ENCODE assay signal across 32 cellular contexts in genomic region chr17:51815097-51815496, GRCh38.
"Had no signal": no experiment of that assay in that cellular context is flagged by ENCODE, and none has a peak within 500 bp of the region (broad histone marks: within the 10 kb centered on the region; RNA-seq: fewer than 3 reads in every experiment).

No MANE protein-coding gene starts in this region.

- H3K27ac Mint-ChIP-seq: activated CD4-positive, alpha-beta T cell treated with anti-CD3 and anti-CD28 coated beads for 36 hours; activated CD4-positive, alpha-beta T cell treated with anti-CD3 and anti-CD28 coated beads, Interleukin-2, amount 10 ng/mL, durations not matched to agents 7 days and 5 days; activated CD8-positive, alpha-beta T cell treated with anti-CD3 and anti-CD28 coated beads, Interleukin-2, amount 10 ng/mL, durations not matched to agents 7 days and 5 days; activated naive CD4-positive, alpha-beta T cell treated with anti-CD3 and anti-CD28 coated beads, Interleukin-2, amount 50 U/mL, for 24 hours; activated naive CD8-positive, alpha-beta T cell treated with anti-CD3 and anti-CD28 coated beads, Interleukin-2, amount 10 ng/mL, durations not matched to agents 7 days and 5 days; activated T-cell treated with anti-CD3 and anti-CD28 coated beads, Interleukin-2, amount 50 U/mL, for 24 hours; activated T-helper 2 cell treated with anti-CD3 and anti-CD28 coated beads, Interferon-gamma antibody, Interleukin-2, Interleukin-4, amounts not matched to agents 10 μg/mL and 5 μg/mL and 100 μg/mL, durations not matched to agents 14 hours and 24 hours and 36 hours; T-helper 1 cell treated with Interleukin-12 subunit alpha and Interleukin-12 subunit beta and Interleukin-4 antibody, amounts not matched to agents 30 μg/mL and 1 μg/mL, for 36 hours; T-helper 2 cell treated with Interferon-gamma antibody and Interleukin-4, amounts not matched to agents 5 μg/mL and 100 μg/mL, for 36 hours; WTC11 had no signal

- H3K9me2 ChIP-seq: SK-N-SH had no signal

- H3K9me3 Mint-ChIP-seq: activated CD4-positive, alpha-beta T cell treated with anti-CD3 and anti-CD28 coated beads, Interleukin-2, amount 10 ng/mL, durations not matched to agents 7 days and 5 days; activated naive CD4-positive, alpha-beta T cell treated with anti-CD3 and anti-CD28 coated beads, Interleukin-2, amount 50 U/mL, for 24 hours; activated naive CD8-positive, alpha-beta T cell treated with anti-CD3 and anti-CD28 coated beads, Interleukin-2, amount 10 ng/mL, durations not matched to agents 7 days and 5 days; activated T-cell treated with anti-CD3 and anti-CD28 coated beads, Interleukin-2, amount 50 U/mL, for 24 hours; activated T-helper 2 cell treated with anti-CD3 and anti-CD28 coated beads, Interferon-gamma antibody, Interleukin-2, Interleukin-4, amounts not matched to agents 10 μg/mL and 5 μg/mL and 100 μg/mL, durations not matched to agents 14 hours and 24 hours and 36 hours; T-helper 1 cell treated with Interleukin-12 subunit alpha and Interleukin-12 subunit beta and Interleukin-4 antibody, amounts not matched to agents 30 μg/mL and 1 μg/mL, for 36 hours; T-helper 2 cell treated with Interferon-gamma antibody and Interleukin-4, amounts not matched to agents 5 μg/mL and 100 μg/mL, for 36 hours had no signal

- H3K27ac ChIP-seq: ascending aorta, breast epithelium, Peyer's patch, SJSA1 had no signal

- H3K4me2 ChIP-seq: SK-N-SH had no signal

- H3K27me3 Mint-ChIP-seq: activated naive CD8-positive, alpha-beta T cell treated with anti-CD3 and anti-CD28 coated beads, Interleukin-2, amount 10 ng/mL, durations not matched to agents 7 days and 5 days had no signal

- H3K27me3 ChIP-seq: ascending aorta, breast epithelium, Peyer's patch, SJSA1 had no signal

- H3K4me1 ChIP-seq: ascending aorta, breast epithelium, Peyer's patch, SJSA1 had no signal

- ATAC-seq: activated CD4-positive, alpha-beta T cell treated with anti-CD3 and anti-CD28 coated beads for 36 hours; activated CD4-positive, CD25-positive, alpha-beta regulatory T cell treated with anti-CD3 and anti-CD28 coated beads, Interleukin-2, amount 50 U/mL, for 24 hours; activated CD8-positive, alpha-beta T cell treated with anti-CD3 and anti-CD28 coated beads, Interleukin-2, amount 10 ng/mL, durations not matched to agents 7 days and 5 days; WTC11 had no signal

- H3K9me3 ChIP-seq: ascending aorta, breast epithelium, Peyer's patch, SJSA1, SK-N-SH had no signal

- DNase-seq: activated CD4-positive, alpha-beta T cell treated with anti-CD3 and anti-CD28 coated beads for 36 hours; activated CD4-positive, alpha-beta T cell treated with anti-CD3 and anti-CD28 coated beads, Interleukin-2, amount 10 ng/mL, durations not matched to agents 7 days and 5 days; activated CD4-positive, alpha-beta T cell treated with anti-CD3 and anti-CD28 coated beads, Interleukin-2, amount 50 U/mL, for 48 hours; activated CD8-positive, alpha-beta T cell treated with anti-CD3 and anti-CD28 coated beads, Interleukin-2, amount 10 ng/mL, durations not matched to agents 7 days and 5 days; activated gamma-delta T cell; activated naive CD4-positive, alpha-beta T cell treated with Interleukin-2 at 50 U/mL for 16 hours; activated naive CD8-positive, alpha-beta T cell treated with anti-CD3 and anti-CD28 coated beads, Interleukin-2, amount 10 ng/mL, durations not matched to agents 7 days and 5 days; activated T-cell treated with anti-CD3 and anti-CD28 coated beads, Interleukin-2, amount 50 U/mL, for 24 hours; amygdala; NCI-H1092 treated with DMSO at 0.1 percent for 48 hours; NCI-H1417; NCI-H146; NCI-H187; NCI-H2029 treated with DMSO at 0.1 percent for 48 hours; NCI-H226; NCI-H446 treated with DMSO at 0.1 percent for 48 hours; NCI-H524; NCI-H69; NCI-H82; Peyer's patch; RPMI8226; SHP77 treated with DMSO at 0.1 percent for 48 hours; SK-N-SH had no signal

- H3K4me1 Mint-ChIP-seq: activated CD4-positive, alpha-beta T cell treated with anti-CD3 and anti-CD28 coated beads, Interleukin-2, amount 10 ng/mL, durations not matched to agents 7 days and 5 days; activated naive CD4-positive, alpha-beta T cell treated with anti-CD3 and anti-CD28 coated beads, Interleukin-2, amount 50 U/mL, for 24 hours; activated naive CD8-positive, alpha-beta T cell treated with anti-CD3 and anti-CD28 coated beads, Interleukin-2, amount 10 ng/mL, durations not matched to agents 7 days and 5 days had no signal

- H3K36me3 ChIP-seq: ascending aorta, breast epithelium, Peyer's patch, SJSA1 had no signal

- H3K4me3 Mint-ChIP-seq: activated CD4-positive, alpha-beta T cell treated with anti-CD3 and anti-CD28 coated beads for 36 hours; activated CD4-positive, alpha-beta T cell treated with anti-CD3 and anti-CD28 coated beads, Interleukin-2, amount 10 ng/mL, durations not matched to agents 7 days and 5 days; activated CD8-positive, alpha-beta T cell treated with anti-CD3 and anti-CD28 coated beads, Interleukin-2, amount 10 ng/mL, durations not matched to agents 7 days and 5 days; activated naive CD4-positive, alpha-beta T cell treated with anti-CD3 and anti-CD28 coated beads, Interleukin-2, amount 50 U/mL, for 24 hours; activated naive CD8-positive, alpha-beta T cell treated with anti-CD3 and anti-CD28 coated beads, Interleukin-2, amount 10 ng/mL, durations not matched to agents 7 days and 5 days; activated T-cell treated with anti-CD3 and anti-CD28 coated beads, Interleukin-2, amount 50 U/mL, for 24 hours; T-helper 1 cell treated with Interleukin-12 subunit alpha and Interleukin-12 subunit beta and Interleukin-4 antibody, amounts not matched to agents 30 μg/mL and 1 μg/mL, for 36 hours; T-helper 2 cell treated with Interferon-gamma antibody and Interleukin-4, amounts not matched to agents 5 μg/mL and 100 μg/mL, for 36 hours; WTC11 had no signal

- H3K4me3 ChIP-seq: ascending aorta, breast epithelium, Peyer's patch, SJSA1 had no signal

- H3K36me3 Mint-ChIP-seq: activated naive CD4-positive, alpha-beta T cell treated with anti-CD3 and anti-CD28 coated beads, Interleukin-2, amount 50 U/mL, for 24 hours; activated naive CD8-positive, alpha-beta T cell treated with anti-CD3 and anti-CD28 coated beads, Interleukin-2, amount 10 ng/mL, durations not matched to agents 7 days and 5 days had no signal
